In the genomic region with DNA sequence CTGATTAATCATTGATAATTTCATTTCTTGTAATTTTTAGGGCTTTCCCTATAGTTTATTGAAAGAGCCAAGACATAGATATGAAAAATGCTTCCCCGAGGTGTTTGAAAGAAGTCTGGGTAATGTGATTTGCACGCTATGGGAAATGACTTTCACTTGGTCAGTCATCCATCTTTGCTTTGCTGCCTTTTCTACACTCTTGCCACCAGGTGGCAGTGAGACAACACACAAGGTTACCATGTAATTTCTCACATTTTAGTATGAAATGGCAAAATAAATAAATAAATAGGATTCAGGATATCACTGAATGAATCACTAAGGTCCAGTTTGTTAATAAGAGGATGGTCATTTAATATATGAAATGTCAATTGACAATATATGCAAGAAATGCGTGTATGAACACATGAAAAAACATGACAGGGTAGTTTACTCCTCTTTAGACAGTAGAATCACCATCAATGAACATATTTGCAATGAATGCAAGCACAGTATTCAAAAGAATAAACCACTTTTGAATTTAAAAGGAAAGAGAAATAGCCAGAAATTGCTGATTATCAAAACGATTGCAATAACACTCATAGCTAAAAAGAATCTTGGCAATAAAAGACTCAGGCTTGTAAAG, we compare ENCODE assay signal across 8 cellular contexts. TPM values are rescaled to one million over a fixed set of nuclear protein-coding genes. Genes with fewer than 3 reads are reported as not detected.
DNase-seq lines count a peak whose midpoint lies in the region; ATAC-seq and TF ChIP-seq lines count a peak whose summit lies in the region.

No MANE protein-coding gene starts in this region.

- no peaks in the 10 kb centered on the region for H3K36me3 ChIP-seq in MG63
- H3K36me3 ChIP-seq in naive thymus-derived CD4-positive, alpha-beta T cell (ENCODE audit: control insufficient read depth in 2 of 3, insufficient read depth in 3 of 3, low read length in 3 of 3), result no peaks in the 10 kb centered on the region

- CTCF ChIA-PET in naive thymus-derived CD4-positive, alpha-beta T cell (lab: Charles Lee), result no interaction called here

- TF ChIP-seq CTCF in CD14-positive monocyte (IDR thresholded peaks at IDR 0.05), result peak; percentile 74
- peak; percentile 60 for TF ChIP-seq CTCF in fibroblast of the aortic adventitia (IDR thresholded peaks at IDR 0.05; ENCODE audit: insufficient read depth, low read length)
- peak; percentile 91 for TF ChIP-seq CTCF in retinal pigment epithelial cell (conservative IDR thresholded peaks at IDR 0.05; ENCODE audit: low read depth, low read length)

- no peaks in the 10 kb centered on the region for H3K9me3 ChIP-seq in MG63
- no peaks in the 10 kb centered on the region for H3K9me3 ChIP-seq in naive thymus-derived CD4-positive, alpha-beta T cell (ENCODE audit: control insufficient read depth in 2 of 3, low read length in 3 of 3)

- POLR2A ChIA-PET in naive thymus-derived CD4-positive, alpha-beta T cell (lab: Charles Lee), result no interaction called here

- ATAC-seq in GM18502 (IDR thresholded peaks at IDR 0.05; ENCODE audit: poor library complexity, unreplicated experiment) (peak; percentile 97), HG02642 (IDR thresholded peaks at IDR 0.05; ENCODE audit: poor library complexity, unreplicated experiment) (peak; percentile 94), SK-N-SH treated with all-trans-retinoic acid at 6 μM for 48 hours (peak; percentile 89)
- ATAC-seq in naive thymus-derived CD4-positive, alpha-beta T cell, result no peak

- no peak overlapping the region for H3K4me3 Mint-ChIP-seq in CD14-positive monocyte
- no peak overlapping the region for H3K4me3 Mint-ChIP-seq in naive thymus-derived CD4-positive, alpha-beta T cell

- H3K4me3 ChIP-seq in MG63, result no peak overlapping the region
- H3K4me3 ChIP-seq in fibroblast of the aortic adventitia (ENCODE audit: low read depth, low read length), result no peak overlapping the region
- no peak overlapping the region for H3K4me3 ChIP-seq in retinal pigment epithelial cell (ENCODE audit: low read length)
- no peak overlapping the region for H3K4me3 ChIP-seq in naive thymus-derived CD4-positive, alpha-beta T cell (ENCODE audit: low read length)

- H3K27ac Mint-ChIP-seq in CD14-positive monocyte, result no peak overlapping the region
- no peak overlapping the region for H3K27ac Mint-ChIP-seq in naive thymus-derived CD4-positive, alpha-beta T cell

- H3K36me3 Mint-ChIP-seq in CD14-positive monocyte, result no peaks in the 10 kb centered on the region
- no peaks in the 10 kb centered on the region for H3K36me3 Mint-ChIP-seq in naive thymus-derived CD4-positive, alpha-beta T cell

- peaks cover 0 to 2% (median 2%) of the 10 kb centered on the region in 3 donors for H3K27me3 Mint-ChIP-seq in CD14-positive monocyte (ENCODE audit: low read depth in 3 of 3)
- no peaks in the 10 kb centered on the region for H3K27me3 Mint-ChIP-seq in naive thymus-derived CD4-positive, alpha-beta T cell

- DNase-seq in CD14-positive monocyte (ENCODE audit: low spot score), result no peak
- peak; percentile 32 for DNase-seq in MG63
- peak; percentile 53 for DNase-seq in fibroblast of the aortic adventitia (ENCODE audit: low read depth)
- peak; percentile 24 for DNase-seq in retinal pigment epithelial cell (ENCODE audit: low read depth)
- DNase-seq in naive thymus-derived CD4-positive, alpha-beta T cell, result no peak

- intact Hi-C loops in CD14-positive monocyte (cut with micrococcal nuclease), result no loop called here
- intact Hi-C loops in naive thymus-derived CD4-positive, alpha-beta T cell (cut with micrococcal nuclease), result loop anchor here in 1 of 2 donors (2.0 kb wide), 1 partner anchor 242 kb away; no protein-coding TSS in a partner anchor

- H3K27me3 ChIP-seq in MG63, result no peaks in the 10 kb centered on the region
- H3K27me3 ChIP-seq in naive thymus-derived CD4-positive, alpha-beta T cell (ENCODE audit: control insufficient read depth in 2 of 2, insufficient read depth in 2 of 2, low read length in 2 of 2), result no peaks in the 10 kb centered on the region

- H3K9me3 Mint-ChIP-seq in CD14-positive monocyte, result peaks cover 0 to 3% (median 0%) of the 10 kb centered on the region in 7 donors
- H3K9me3 Mint-ChIP-seq in naive thymus-derived CD4-positive, alpha-beta T cell, result peaks cover 0 to 5% (median 0%) of the 10 kb centered on the region in 11 donors

- no peak overlapping the region for H3K27ac ChIP-seq in naive thymus-derived CD4-positive, alpha-beta T cell (ENCODE audit: low read depth, low read length)

- H3K4me1 ChIP-seq in naive thymus-derived CD4-positive, alpha-beta T cell (ENCODE audit: control insufficient read depth in 2 of 2, insufficient read depth in 2 of 2, low read length in 2 of 2), result no peaks in the 10 kb centered on the region

- H3K4me1 Mint-ChIP-seq in CD14-positive monocyte, result peaks cover 6% of the 10 kb centered on the region
- peaks cover 0 to 2% (median 0%) of the 10 kb centered on the region in 7 donors for H3K4me1 Mint-ChIP-seq in naive thymus-derived CD4-positive, alpha-beta T cell

TF ChIP-seq in SK-N-SH treated with all-trans-retinoic acid at 6 μM for 48 hours, 23 proteins besides CTCF, POLR2A, EP300 and RAD21:
- TF ChIP-seq, protein P1, sequence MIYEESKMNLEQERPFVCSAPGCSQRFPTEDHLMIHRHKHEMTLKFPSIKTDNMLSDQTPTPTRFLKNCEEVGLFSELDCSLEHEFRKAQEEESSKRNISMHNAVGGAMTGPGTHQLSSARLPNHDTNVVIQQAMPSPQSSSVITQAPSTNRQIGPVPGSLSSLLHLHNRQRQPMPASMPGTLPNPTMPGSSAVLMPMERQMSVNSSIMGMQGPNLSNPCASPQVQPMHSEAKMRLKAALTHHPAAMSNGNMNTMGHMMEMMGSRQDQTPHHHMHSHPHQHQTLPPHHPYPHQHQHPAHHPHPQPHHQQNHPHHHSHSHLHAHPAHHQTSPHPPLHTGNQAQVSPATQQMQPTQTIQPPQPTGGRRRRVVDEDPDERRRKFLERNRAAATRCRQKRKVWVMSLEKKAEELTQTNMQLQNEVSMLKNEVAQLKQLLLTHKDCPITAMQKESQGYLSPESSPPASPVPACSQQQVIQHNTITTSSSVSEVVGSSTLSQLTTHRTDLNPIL (CRISPR knock-in tag; IDR thresholded peaks at IDR 0.05; ENCODE audit: low read depth), result no peak
- TF ChIP-seq ARNTL (CRISPR knock-in tag; IDR thresholded peaks at IDR 0.05; ENCODE audit: borderline replicate concordance, low read depth), result no peak
- no peak for TF ChIP-seq CSDC2 (CRISPR knock-in tag; IDR thresholded peaks at IDR 0.05)
- no peak for TF ChIP-seq ISL1 (CRISPR knock-in tag; IDR thresholded peaks at IDR 0.05)
- TF ChIP-seq TOX (CRISPR knock-in tag; IDR thresholded peaks at IDR 0.05; ENCODE audit: borderline replicate concordance), result no peak
- no peak for TF ChIP-seq PPARA (CRISPR knock-in tag; IDR thresholded peaks at IDR 0.05; ENCODE audit: borderline replicate concordance)
- no peak for TF ChIP-seq ZFP3 (CRISPR knock-in tag; IDR thresholded peaks at IDR 0.05)

RNA-seq across cellular contexts. Expression of gene KCNH7, which starts 52.2 kb away (rescaled TPM):
- not detected for polyA plus RNA-seq in CD14-positive monocyte
- not detected in 2 replicates for total RNA-seq in MG63 (2014; rRNA removed; shearing (Covaris generic); ENCODE audit: low replicate concordance)
- not detected in 2 replicates for total RNA-seq in fibroblast of the aortic adventitia (ENCODE audit: low replicate concordance)
- total RNA-seq in naive thymus-derived CD4-positive, alpha-beta T cell, result not detected
- under 1 TPM in 1 of 2 donors, not detected in 1; 0.06 TPM for polyA plus RNA-seq in naive thymus-derived CD4-positive, alpha-beta T cell

Comparison
In these comparisons a context has a peak if more than half of its experiments do, and no peak if none do; other contexts are left out.
1. DNase-seq: peak in MG63 (single experiment), fibroblast of the aortic adventitia (single experiment) and retinal pigment epithelial cell (single experiment); none in CD14-positive monocyte (single experiment) and naive thymus-derived CD4-positive, alpha-beta T cell (0 of 9).
2. Peak in every context shown above with its lines, with median percentiles within 50 percentile points of each other: CTCF ChIP-seq.